ENCODE assay signal across 8 cellular contexts in genomic region chr3:197665142-197665491, GRCh38.
DNase-seq lines count a peak whose midpoint lies in the region; ATAC-seq and TF ChIP-seq lines count a peak whose summit lies in the region.
"Not testable (repeated sequence)": the region's sequence is repeated elsewhere in the genome, so short reads cannot be mapped to it uniquely, and the experiment has no call there.

No MANE protein-coding gene starts in this region.

- POLR2A ChIA-PET in CD8-positive, alpha-beta T cell (lab: Charles Lee); WTC11 (lab: Charles Lee): not testable (repeated sequence)

- H3K27ac Mint-ChIP-seq in CD8-positive, alpha-beta T cell; WTC11; central memory CD8-positive, alpha-beta T cell (ENCODE audit: low read depth); stimulated activated effector memory CD8-positive, alpha-beta T cell treated with anti-CD3 and anti-CD28 coated beads, Interleukin-12 subunit alpha, Interleukin-12 subunit beta, amount 100 ng/mL, for 72 hours: not testable (repeated sequence)

- H3K27ac ChIP-seq in CD8-positive, alpha-beta T cell (ENCODE audit: low read depth, low read length); left lung: not testable (repeated sequence)

- H3K4me1 ChIP-seq in CD8-positive, alpha-beta T cell (ENCODE audit: insufficient read depth, low read length); left lung: not testable (repeated sequence)

- not testable (repeated sequence) for H3K27me3 Mint-ChIP-seq in CD8-positive, alpha-beta T cell (ENCODE audit: low read depth); WTC11 (ENCODE audit: low read depth); central memory CD8-positive, alpha-beta T cell

- H3K4me3 Mint-ChIP-seq in CD8-positive, alpha-beta T cell: peak overlapping the region; percentile 49
- 0 out of 2 replicates have a peak overlapping the region, but pooled peaks have one; percentile 31 for H3K4me3 Mint-ChIP-seq in WTC11
- not testable (repeated sequence) for H3K4me3 Mint-ChIP-seq in central memory CD8-positive, alpha-beta T cell
- peak overlapping the region; percentile 41 for H3K4me3 Mint-ChIP-seq in stimulated activated effector memory CD8-positive, alpha-beta T cell treated with anti-CD3 and anti-CD28 coated beads, Interleukin-12 subunit alpha, Interleukin-12 subunit beta, amount 100 ng/mL, for 72 hours

- H3K27me3 ChIP-seq in CD8-positive, alpha-beta T cell (ENCODE audit: insufficient read depth, low read length); left lung: not testable (repeated sequence)

- not testable (repeated sequence) for H3K36me3 ChIP-seq in CD8-positive, alpha-beta T cell (ENCODE audit: insufficient read depth, low read length); left lung

- not testable (repeated sequence) for DNase-seq in CD8-positive, alpha-beta T cell; WTC11 (ENCODE audit: low spot score); central memory CD8-positive, alpha-beta T cell (ENCODE audit: low spot score in 2 of 2); left lung; stimulated activated effector memory CD8-positive, alpha-beta T cell treated with anti-CD3 and anti-CD28 coated beads, Interleukin-12 subunit alpha, Interleukin-12 subunit beta, amount 100 ng/mL, for 72 hours (ENCODE audit: low spot score in 2 of 2)

- H3K4me3 ChIP-seq in CD8-positive, alpha-beta T cell (ENCODE audit: low read depth, low read length): not testable (repeated sequence)
- H3K4me3 ChIP-seq in left lung: peak overlapping the region in 1 of 2 donors; percentile 19

- not testable (repeated sequence) for H3K9me3 ChIP-seq in CD8-positive, alpha-beta T cell (ENCODE audit: low read length); left lung

- peak; percentile 95 for ATAC-seq in CD8-positive, alpha-beta T cell
- ATAC-seq in GM19395 (IDR thresholded peaks at IDR 0.05; ENCODE audit: unreplicated experiment) (peak; percentile 85), HG02678 (IDR thresholded peaks at IDR 0.05; ENCODE audit: unreplicated experiment) (peak; percentile 87), HG03460 (IDR thresholded peaks at IDR 0.05; ENCODE audit: unreplicated experiment) (peak; percentile 87), WTC11 (peak; percentile 91), left lung (peak; percentile 97)
- peak; percentile 97 for ATAC-seq in central memory CD8-positive, alpha-beta T cell (replicated peaks; ENCODE audit: extremely low read depth, poor library complexity, severe bottlenecking)
- ATAC-seq in stimulated activated effector memory CD8-positive, alpha-beta T cell treated with anti-CD3 and anti-CD28 coated beads, Interleukin-12 subunit alpha, Interleukin-12 subunit beta, amount 100 ng/mL, for 72 hours: peak; percentile 91

- H3K9me3 Mint-ChIP-seq in CD8-positive, alpha-beta T cell; WTC11; central memory CD8-positive, alpha-beta T cell; stimulated activated effector memory CD8-positive, alpha-beta T cell treated with anti-CD3 and anti-CD28 coated beads, Interleukin-12 subunit alpha, Interleukin-12 subunit beta, amount 100 ng/mL, for 72 hours: not testable (repeated sequence)

- intact Hi-C loops in CD8-positive, alpha-beta T cell (cut with DNase I, micrococcal nuclease); left lung (cut with DNase I): not testable (repeated sequence)

- not testable (repeated sequence) for TF ChIP-seq CTCF in CD8-positive, alpha-beta T cell (IDR thresholded peaks at IDR 0.05); WTC11 (IDR thresholded peaks at IDR 0.05); left lung (IDR thresholded peaks at IDR 0.05)

- CTCF ChIA-PET in CD8-positive, alpha-beta T cell (lab: Charles Lee); WTC11 (lab: Charles Lee): not testable (repeated sequence)

- not testable (repeated sequence) for H3K4me1 Mint-ChIP-seq in CD8-positive, alpha-beta T cell (ENCODE audit: low read depth); WTC11; central memory CD8-positive, alpha-beta T cell; stimulated activated effector memory CD8-positive, alpha-beta T cell treated with anti-CD3 and anti-CD28 coated beads, Interleukin-12 subunit alpha, Interleukin-12 subunit beta, amount 100 ng/mL, for 72 hours

- not testable (repeated sequence) for H3K36me3 Mint-ChIP-seq in CD8-positive, alpha-beta T cell; WTC11; central memory CD8-positive, alpha-beta T cell (ENCODE audit: insufficient read depth); stimulated activated effector memory CD8-positive, alpha-beta T cell treated with anti-CD3 and anti-CD28 coated beads, Interleukin-12 subunit alpha, Interleukin-12 subunit beta, amount 100 ng/mL, for 72 hours
